15 cellular contexts compared by ENCODE assay signal in genomic region chr4:79964715-79965345, GRCh38.
DNase-seq lines count a peak whose midpoint lies in the region; FAIRE-seq and TF ChIP-seq lines count a peak whose summit lies in the region.
"Had no signal": no experiment of that assay in that cellular context is flagged by ENCODE, and none has a peak within 500 bp of the region (broad histone marks: within the 10 kb centered on the region; RNA-seq: fewer than 3 reads in every experiment).

No MANE protein-coding gene starts in this region.

- H3K4me1 Mint-ChIP-seq in endodermal cell: peaks cover 13% of the 10 kb centered on the region

- no peaks in the 10 kb centered on the region for H4K20me1 ChIP-seq in mammary epithelial cell (ENCODE audit: insufficient read depth, low read length)

- no peaks in the 10 kb centered on the region for H3K36me3 ChIP-seq in HUES6 (ENCODE audit: control insufficient read depth, insufficient read depth, low read length)
- H3K36me3 ChIP-seq in endodermal cell (ENCODE audit: control insufficient read depth, insufficient read depth, low read length): no peaks in the 10 kb centered on the region
- no peaks in the 10 kb centered on the region for H3K36me3 ChIP-seq in kidney (ENCODE audit: control insufficient read depth in 1 of 2, insufficient read depth in 2 of 2, low read length in 2 of 2)
- peaks cover 9% of the 10 kb centered on the region for H3K36me3 ChIP-seq in mammary epithelial cell (ENCODE audit: insufficient read depth, low read length)
- H3K36me3 ChIP-seq: MG63 had no signal

- H3K27me3 ChIP-seq in HUES6 (ENCODE audit: control insufficient read depth, insufficient read depth, low read length) (peaks cover 24% of the 10 kb centered on the region; the same call in 1 of the 2 replicates), endodermal cell (ENCODE audit: control insufficient read depth, insufficient read depth, low read length, poor library complexity, severe bottlenecking) (no peaks in the 10 kb centered on the region), mammary epithelial cell (ENCODE audit: insufficient read depth, low read length) (no peaks in the 10 kb centered on the region)
- H3K27me3 ChIP-seq: MG63 had no signal

- H3K4me3 ChIP-seq in HUES6 (ENCODE audit: low read depth, low read length): peak overlapping the region; percentile 58
- no peak overlapping the region for H3K4me3 ChIP-seq in endodermal cell (ENCODE audit: low read length)
- H3K4me3 ChIP-seq in kidney (ENCODE audit: low read length in 2 of 2): peak overlapping the region in 1 of 2 donors; percentile 21
- H3K4me3 ChIP-seq in mammary epithelial cell (replicated peaks in 1 of 3; ENCODE audit: insufficient read depth in 1 of 3, low read depth in 2 of 3, low read length in 3 of 3): no peak overlapping the region
- H3K4me3 ChIP-seq: coronary artery, MG63 had no signal

- no peak overlapping the region for H3K4me2 ChIP-seq in mammary epithelial cell (ENCODE audit: insufficient read depth, low read depth, low read length)

- no peak overlapping the region for H3K27ac ChIP-seq in HUES6 (ENCODE audit: low read depth, low read length)
- no peak overlapping the region for H3K27ac ChIP-seq in endodermal cell (ENCODE audit: low read depth, low read length)
- no peak overlapping the region for H3K27ac ChIP-seq in kidney (ENCODE audit: low read depth in 2 of 2, low read length in 2 of 2)
- H3K27ac ChIP-seq in mammary epithelial cell (ENCODE audit: insufficient read depth, low read depth, low read length): no peak overlapping the region
- H3K27ac ChIP-seq: coronary artery, HL-60 had no signal

- in situ Hi-C loops in mammary epithelial cell (cut with MboI; ENCODE audit: low sequenced_read_pairs in 2 of 2): no loop called here

- no peak overlapping the region for H2AFZ ChIP-seq in mammary epithelial cell (ENCODE audit: low read depth, low read length)

- H3K9me3 Mint-ChIP-seq in endodermal cell: no peaks in the 10 kb centered on the region
- H3K9me3 Mint-ChIP-seq: activated naive CD4-positive, alpha-beta T cell treated with anti-CD3 and anti-CD28 coated beads, Interleukin-2, amount 50 U/mL, for 72 hours; natural killer cell treated with Interleukin-12 subunit alpha and Interleukin-12 subunit beta and Interleukin-15 and Interleukin-18, amount 100 ng/mL, for 72 hours had no signal

- H3K36me3 Mint-ChIP-seq in endodermal cell (ENCODE audit: low read depth): no peaks in the 10 kb centered on the region

- POLR2A ChIA-PET in GM10248 (lab: Yijun Ruan, JAX): no interaction called here

- BruUV-seq in mammary epithelial cell (replicated peaks; lab: Mats Ljungman, UMichigan): no TSS peak

- H3K27ac Mint-ChIP-seq in endodermal cell: peak overlapping the region; percentile 82
- H3K27ac Mint-ChIP-seq: activated naive CD4-positive, alpha-beta T cell treated with anti-CD3 and anti-CD28 coated beads, Interleukin-2, amount 50 U/mL, for 72 hours; natural killer cell treated with Interleukin-12 subunit alpha and Interleukin-12 subunit beta and Interleukin-15 and Interleukin-18, amount 100 ng/mL, for 72 hours had no signal

- 96 to 98% methylated on average over 47 to 49 of the region's 49 CpGs for WGBS in endodermal cell (ENCODE audit: insufficient coverage in 1 of 2, insufficient read length in 1 of 2), 2 experiments
- 77% methylated on average over 7 of the region's 49 CpGs for WGBS in mammary epithelial cell (ENCODE audit: low coverage, missing lambda C conversion rate)

- intact Hi-C loops in kidney (cut with DNase I): no loop called here
- intact Hi-C loops in mammary epithelial cell (cut with micrococcal nuclease): no loop called here

- peak overlapping the region; percentile 59 for H3K4me3 Mint-ChIP-seq in endodermal cell
- H3K4me3 Mint-ChIP-seq: natural killer cell treated with Interleukin-12 subunit alpha and Interleukin-12 subunit beta and Interleukin-15 and Interleukin-18, amount 100 ng/mL, for 72 hours had no signal

- H3K79me2 ChIP-seq in mammary epithelial cell (ENCODE audit: insufficient read depth, low read length): no peaks in the 10 kb centered on the region

- H3K9ac ChIP-seq in HUES6 (ENCODE audit: low read length): peak overlapping the region; percentile 48
- no peak overlapping the region for H3K9ac ChIP-seq in endodermal cell (ENCODE audit: extremely low read depth, low read length, poor library complexity, severe bottlenecking)
- no peak overlapping the region for H3K9ac ChIP-seq in kidney (ENCODE audit: low read length in 2 of 2)
- no peak overlapping the region for H3K9ac ChIP-seq in mammary epithelial cell (ENCODE audit: insufficient read depth, low read length)

- dilution Hi-C loops in mammary epithelial cell (cut with HindIII; ENCODE audit: low sequenced_read_pairs): no loop called here

- peaks cover 19% of the 10 kb centered on the region for H3K27me3 Mint-ChIP-seq in endodermal cell (ENCODE audit: insufficient read depth)
- H3K27me3 Mint-ChIP-seq: natural killer cell treated with Interleukin-12 subunit alpha and Interleukin-12 subunit beta and Interleukin-15 and Interleukin-18, amount 100 ng/mL, for 72 hours had no signal

- H3K9me3 ChIP-seq in HUES6 (ENCODE audit: control insufficient read depth, insufficient read depth, low read depth, low read length) (no peaks in the 10 kb centered on the region), endodermal cell (ENCODE audit: control insufficient read depth, low read length) (no peaks in the 10 kb centered on the region), kidney (ENCODE audit: control insufficient read depth in 1 of 2, low read length in 2 of 2) (no peaks in the 10 kb centered on the region), mammary epithelial cell (replicated peaks; ENCODE audit: insufficient read depth, low read length) (no peaks in the 10 kb centered on the region)
- H3K9me3 ChIP-seq: MG63 had no signal

- DNase-seq in endodermal cell: peak; percentile 90
- DNase-seq in kidney: peak; percentile 51
- peak; percentile 33 for DNase-seq in renal cortical epithelial cell (ENCODE audit: low read depth)
- DNase-seq in GM10248 (ENCODE audit: extremely low spot score): no peak
- DNase-seq in AG08396 (ENCODE audit: low spot score): no peak
- no peak for DNase-seq in mammary epithelial cell
- DNase-seq in stimulated activated naive CD4-positive, alpha-beta T cell (lab: John Stamatoyannopoulos, UW): no peak
- DNase-seq: HCEC 1CT, left colon, MG63 had no signal

- CTCF ChIA-PET in GM10248 (lab: Yijun Ruan, JAX): interaction anchor here (1.6 kb wide), 1 partner anchor 15 kb away, joined by 5 read pairs; no protein-coding TSS in a partner anchor
- CTCF ChIA-PET in mammary epithelial cell (lab: Charles Lee; ENCODE audit: low non-redundant PET): no interaction called here

- FAIRE-seq in kidney (lab: Jason Lieb, UNC): no peak

- H3K4me1 ChIP-seq in HUES6 (ENCODE audit: control insufficient read depth, insufficient read depth, low read length): peaks cover 10% of the 10 kb centered on the region
- no peaks in the 10 kb centered on the region for H3K4me1 ChIP-seq in endodermal cell (ENCODE audit: control insufficient read depth, insufficient read depth, low read length)
- no peaks in the 10 kb centered on the region for H3K4me1 ChIP-seq in kidney (ENCODE audit: control insufficient read depth in 1 of 2, insufficient read depth in 1 of 2, low read depth in 1 of 2, low read length in 2 of 2)
- no peaks in the 10 kb centered on the region for H3K4me1 ChIP-seq in mammary epithelial cell (ENCODE audit: insufficient read depth, low read length)

- TF ChIP-seq CTCF in endodermal cell (conservative IDR thresholded peaks at IDR 0.05) (no peak), kidney (IDR thresholded peaks at IDR 0.05; ENCODE audit: borderline replicate concordance, extremely low read depth, insufficient read depth) (no peak), GM10248 (IDR thresholded peaks at IDR 0.05; ENCODE audit: control extremely low read depth, extremely low read depth, low read depth, missing control alignments) (no peak), mammary epithelial cell (conservative IDR thresholded peaks at IDR 0.05 in 1 of 2, IDR thresholded peaks at IDR 0.05 in 1 of 2; ENCODE audit: extremely low read depth in 1 of 2, insufficient read depth in 1 of 2, low read depth in 1 of 2, low read length in 2 of 2) (no peak)

Comparison
In these comparisons a context has a peak if more than half of its experiments do, and no peak if none do; other contexts are left out.
1. DNase-seq: peak in endodermal cell (single experiment), kidney (single experiment) and renal cortical epithelial cell (single experiment); none in GM10248 (single experiment), AG08396 (single experiment), mammary epithelial cell (single experiment) and stimulated activated naive CD4-positive, alpha-beta T cell (0 of 6).